Comparison of ENCODE assay signal across 21 cellular contexts in genomic region chr11:102026975-102027374, GRCh38. TPM values are rescaled to one million over a fixed set of nuclear protein-coding genes. Genes with fewer than 3 reads are reported as not detected.
DNase-seq lines count a peak whose midpoint lies in the region; ATAC-seq and TF ChIP-seq lines count a peak whose summit lies in the region.
"Had no signal": no experiment of that assay in that cellular context is flagged by ENCODE, and none has a peak within 500 bp of the region (broad histone marks: within the 10 kb centered on the region; RNA-seq: fewer than 3 reads in every experiment).

No MANE protein-coding gene starts in this region.

- in situ Hi-C loops in mammary epithelial cell (cut with MboI; ENCODE audit: low sequenced_read_pairs in 2 of 2) = no loop called here

- H3K79me2 ChIP-seq in mammary epithelial cell (ENCODE audit: insufficient read depth, low read length) = no peaks in the 10 kb centered on the region

- H3K4me1 ChIP-seq in mesodermal cell (ENCODE audit: control insufficient read depth, insufficient read depth, low read length, poor library complexity, severe bottlenecking) (peaks cover 10% of the 10 kb centered on the region), mammary epithelial cell (ENCODE audit: insufficient read depth, low read length) (no peaks in the 10 kb centered on the region)

- peak; percentile 19 for DNase-seq in ELF-1 (ENCODE audit: low read depth, low spot score)
- DNase-seq in SK-N-DZ (ENCODE audit: low spot score) = peak; percentile 53
- DNase-seq in cortex of kidney (lab: John Stamatoyannopoulos, UW) = no peak
- DNase-seq in mammary epithelial cell = no peak
- DNase-seq in activated effector memory CD4-positive, alpha-beta T cell treated with Interleukin-2 at 50 U/mL for 16 hours = no peak
- no peak for DNase-seq in Kasumi-1 (lab: John Stamatoyannopoulos, UW)
- DNase-seq: CD4-positive, CD25-positive, alpha-beta regulatory T cell; DMS79 treated with DMSO at 0.1 percent for 48 hours; H9; HFFc6; KG1; MV-4-11; NCI-H1105 treated with DMSO at 0.1 percent for 48 hours; NCI-H2029 treated with DMSO at 0.1 percent for 48 hours; NCI-H526 treated with DMSO at 0.1 percent for 48 hours; OCI-M1 had no signal

- H3K36me3 ChIP-seq in mesodermal cell (ENCODE audit: control insufficient read depth, insufficient read depth, low read length) (no peaks in the 10 kb centered on the region), mammary epithelial cell (ENCODE audit: insufficient read depth, low read length) (no peaks in the 10 kb centered on the region)

- peak; percentile 51 for ATAC-seq in esophagus mucosa
- ATAC-seq: GM12878, Right ventricle myocardium inferior had no signal

- no peak overlapping the region for H2AFZ ChIP-seq in mammary epithelial cell (ENCODE audit: low read depth, low read length)

- dilution Hi-C loops in mammary epithelial cell (cut with HindIII; ENCODE audit: low sequenced_read_pairs) = no loop called here

- peak overlapping the region; percentile 50 for H3K27ac ChIP-seq in mesodermal cell (ENCODE audit: low read depth, low read length, severe bottlenecking)
- no peak overlapping the region for H3K27ac ChIP-seq in mammary epithelial cell (ENCODE audit: insufficient read depth, low read depth, low read length)

- H4K20me1 ChIP-seq in mammary epithelial cell (ENCODE audit: insufficient read depth, low read length) = no peaks in the 10 kb centered on the region

- CTCF ChIA-PET in mammary epithelial cell (lab: Charles Lee; ENCODE audit: low non-redundant PET) = no interaction called here

- no peak for TF ChIP-seq CTCF in mammary epithelial cell (conservative IDR thresholded peaks at IDR 0.05 in 1 of 2, IDR thresholded peaks at IDR 0.05 in 1 of 2; ENCODE audit: extremely low read depth in 1 of 2, insufficient read depth in 1 of 2, low read depth in 1 of 2, low read length in 2 of 2)

- H3K4me2 ChIP-seq in mammary epithelial cell (ENCODE audit: insufficient read depth, low read depth, low read length) = no peak overlapping the region

- H3K4me3 ChIP-seq in mesodermal cell (ENCODE audit: extremely low read depth, insufficient read depth, low read length, poor library complexity, severe bottlenecking) = no peak overlapping the region
- no peak overlapping the region for H3K4me3 ChIP-seq in mammary epithelial cell (replicated peaks in 1 of 3; ENCODE audit: insufficient read depth in 1 of 3, low read depth in 2 of 3, low read length in 3 of 3)
- H3K4me3 ChIP-seq: GM12878 had no signal

- no peak overlapping the region for H3K9ac ChIP-seq in mammary epithelial cell (ENCODE audit: insufficient read depth, low read length)

- H3K27me3 ChIP-seq in mammary epithelial cell (ENCODE audit: insufficient read depth, low read length) = no peaks in the 10 kb centered on the region

- H3K9me3 ChIP-seq in mesodermal cell (ENCODE audit: control insufficient read depth, low read length) (no peaks in the 10 kb centered on the region), mammary epithelial cell (replicated peaks; ENCODE audit: insufficient read depth, low read length) (no peaks in the 10 kb centered on the region)

- 0 to 17% methylated on average over 1 of the region's 2 CpGs for WGBS in mesodermal cell (ENCODE audit: insufficient coverage in 2 of 2), 2 experiments
- WGBS in mammary epithelial cell (ENCODE audit: low coverage, missing lambda C conversion rate) = 4% methylated on average over 2 of the region's 2 CpGs

- BruUV-seq in mammary epithelial cell (replicated peaks; lab: Mats Ljungman, UMichigan) = no TSS peak

- intact Hi-C loops in mammary epithelial cell (cut with micrococcal nuclease) = no loop called here

RNA-seq across cellular contexts. Expression of gene CFAP300, which starts 20.3 kb away (rescaled TPM):
- not detected in 2 replicates for polyA plus RNA-seq in SK-N-DZ (2014; cell fraction: cytosol; rRNA removed)
- polyA plus RNA-seq in SK-N-DZ (2014; cell fraction: nucleus; rRNA removed) = not detected in 2 replicates
- total RNA-seq in esophagus mucosa = 0.80 TPM
- polyA plus RNA-seq in mesodermal cell (2013, experiment 1 of 2) = 1.4 TPM
- polyA plus RNA-seq in mesodermal cell (2013, experiment 2 of 2) = 1.1 TPM
- 1 to 10 TPM; 4.3 to 6.4 TPM for total RNA-seq in mammary epithelial cell
- 3.2 TPM for polyA plus RNA-seq in mammary epithelial cell
- polyA minus RNA-seq in mammary epithelial cell = not detected
- total RNA-seq: CD4-positive, CD25-positive, alpha-beta regulatory T cell; GM12878; SK-MEL-5 had no signal
- polyA plus RNA-seq: CD4-positive, CD25-positive, alpha-beta regulatory T cell; GM12878 had no signal

Comparison
In these comparisons a context has a peak if more than half of its experiments do, and no peak if none do; other contexts are left out.
1. DNase-seq: peak in ELF-1 (single experiment) and SK-N-DZ (single experiment); none in cortex of kidney (single experiment), mammary epithelial cell (single experiment), activated effector memory CD4-positive, alpha-beta T cell treated with Interleukin-2 at 50 U/mL for 16 hours (single experiment) and Kasumi-1 (0 of 2).